In the genomic region with DNA sequence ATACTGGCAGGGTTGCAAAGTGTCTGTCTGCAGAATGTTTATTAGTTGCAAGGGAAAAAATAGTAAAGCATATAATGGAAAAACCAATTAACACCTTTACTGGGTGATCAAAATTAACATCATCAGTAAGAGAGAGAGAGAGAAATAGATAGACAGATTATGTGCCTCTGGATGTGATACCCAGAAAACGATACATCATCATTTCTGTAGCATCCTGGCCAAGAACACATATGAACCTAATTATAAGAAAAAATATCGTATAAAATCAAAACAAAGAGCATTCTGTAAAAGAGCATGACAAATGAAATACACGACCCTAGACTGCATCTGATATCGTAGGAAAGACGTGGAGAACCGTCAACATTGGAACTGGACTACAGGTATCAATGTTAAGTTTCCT, we compare ENCODE assay signal across 1 cellular context.
A peak's percentile ranks its signal among the peaks of the same experiment; 100 is the strongest.
TF ChIP-seq lines count a peak whose summit lies in the region.

No MANE protein-coding gene starts in this region.

TF ChIP-seq in HepG2, 621 proteins besides CTCF, POLR2A, EP300 and RAD21 (continued from another document):
- TF ChIP-seq, protein P1, sequence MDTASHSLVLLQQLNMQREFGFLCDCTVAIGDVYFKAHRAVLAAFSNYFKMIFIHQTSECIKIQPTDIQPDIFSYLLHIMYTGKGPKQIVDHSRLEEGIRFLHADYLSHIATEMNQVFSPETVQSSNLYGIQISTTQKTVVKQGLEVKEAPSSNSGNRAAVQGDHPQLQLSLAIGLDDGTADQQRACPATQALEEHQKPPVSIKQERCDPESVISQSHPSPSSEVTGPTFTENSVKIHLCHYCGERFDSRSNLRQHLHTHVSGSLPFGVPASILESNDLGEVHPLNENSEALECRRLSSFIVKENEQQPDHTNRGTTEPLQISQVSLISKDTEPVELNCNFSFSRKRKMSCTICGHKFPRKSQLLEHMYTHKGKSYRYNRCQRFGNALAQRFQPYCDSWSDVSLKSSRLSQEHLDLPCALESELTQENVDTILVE (CRISPR knock-in tag; IDR thresholded peaks at IDR 0.05) = no peak
- TF ChIP-seq ZNF24 (IDR thresholded peaks at IDR 0.05) (no peak), SP2 (CRISPR knock-in tag; IDR thresholded peaks at IDR 0.05) (no peak), MAFF (IDR thresholded peaks at IDR 0.05; ENCODE audit: low read depth, low read length) (peak; percentile 44; the same call in 1 of the 2 replicates), ARNT (IDR thresholded peaks at IDR 0.05) (no peak), SRF (IDR thresholded peaks at IDR 0.05; ENCODE audit: low read depth, low read length) (no peak), POLR2AphosphoS2 (IDR thresholded peaks at IDR 0.05; ENCODE audit: low read depth, low read length) (no peak), ZNF33B (CRISPR knock-in tag; IDR thresholded peaks at IDR 0.05) (no peak), NFKB2 (CRISPR knock-in tag; IDR thresholded peaks at IDR 0.05; ENCODE audit: borderline replicate concordance) (no peak), ZNF792 (CRISPR knock-in tag; IDR thresholded peaks at IDR 0.05) (no peak), MAFK (conservative IDR thresholded peaks at IDR 0.05 in 1 of 2, IDR thresholded peaks at IDR 0.05 in 1 of 2; ENCODE audit: low read length in 2 of 2) (peak; percentile 50 to 58), ZNF292 (CRISPR knock-in tag; IDR thresholded peaks at IDR 0.05; ENCODE audit: borderline replicate concordance, low read depth) (no peak)
- TF ChIP-seq, protein P2, sequence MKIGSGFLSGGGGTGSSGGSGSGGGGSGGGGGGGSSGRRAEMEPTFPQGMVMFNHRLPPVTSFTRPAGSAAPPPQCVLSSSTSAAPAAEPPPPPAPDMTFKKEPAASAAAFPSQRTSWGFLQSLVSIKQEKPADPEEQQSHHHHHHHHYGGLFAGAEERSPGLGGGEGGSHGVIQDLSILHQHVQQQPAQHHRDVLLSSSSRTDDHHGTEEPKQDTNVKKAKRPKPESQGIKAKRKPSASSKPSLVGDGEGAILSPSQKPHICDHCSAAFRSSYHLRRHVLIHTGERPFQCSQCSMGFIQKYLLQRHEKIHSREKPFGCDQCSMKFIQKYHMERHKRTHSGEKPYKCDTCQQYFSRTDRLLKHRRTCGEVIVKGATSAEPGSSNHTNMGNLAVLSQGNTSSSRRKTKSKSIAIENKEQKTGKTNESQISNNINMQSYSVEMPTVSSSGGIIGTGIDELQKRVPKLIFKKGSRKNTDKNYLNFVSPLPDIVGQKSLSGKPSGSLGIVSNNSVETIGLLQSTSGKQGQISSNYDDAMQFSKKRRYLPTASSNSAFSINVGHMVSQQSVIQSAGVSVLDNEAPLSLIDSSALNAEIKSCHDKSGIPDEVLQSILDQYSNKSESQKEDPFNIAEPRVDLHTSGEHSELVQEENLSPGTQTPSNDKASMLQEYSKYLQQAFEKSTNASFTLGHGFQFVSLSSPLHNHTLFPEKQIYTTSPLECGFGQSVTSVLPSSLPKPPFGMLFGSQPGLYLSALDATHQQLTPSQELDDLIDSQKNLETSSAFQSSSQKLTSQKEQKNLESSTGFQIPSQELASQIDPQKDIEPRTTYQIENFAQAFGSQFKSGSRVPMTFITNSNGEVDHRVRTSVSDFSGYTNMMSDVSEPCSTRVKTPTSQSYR (CRISPR knock-in tag; IDR thresholded peaks at IDR 0.05; ENCODE audit: borderline replicate concordance) = no peak
- TF ChIP-seq, protein P3, sequence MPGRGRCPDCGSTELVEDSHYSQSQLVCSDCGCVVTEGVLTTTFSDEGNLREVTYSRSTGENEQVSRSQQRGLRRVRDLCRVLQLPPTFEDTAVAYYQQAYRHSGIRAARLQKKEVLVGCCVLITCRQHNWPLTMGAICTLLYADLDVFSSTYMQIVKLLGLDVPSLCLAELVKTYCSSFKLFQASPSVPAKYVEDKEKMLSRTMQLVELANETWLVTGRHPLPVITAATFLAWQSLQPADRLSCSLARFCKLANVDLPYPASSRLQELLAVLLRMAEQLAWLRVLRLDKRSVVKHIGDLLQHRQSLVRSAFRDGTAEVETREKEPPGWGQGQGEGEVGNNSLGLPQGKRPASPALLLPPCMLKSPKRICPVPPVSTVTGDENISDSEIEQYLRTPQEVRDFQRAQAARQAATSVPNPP (CRISPR knock-in tag; IDR thresholded peaks at IDR 0.05) = no peak
